ENCODE assay signal across 8 cellular contexts in the genomic region with DNA sequence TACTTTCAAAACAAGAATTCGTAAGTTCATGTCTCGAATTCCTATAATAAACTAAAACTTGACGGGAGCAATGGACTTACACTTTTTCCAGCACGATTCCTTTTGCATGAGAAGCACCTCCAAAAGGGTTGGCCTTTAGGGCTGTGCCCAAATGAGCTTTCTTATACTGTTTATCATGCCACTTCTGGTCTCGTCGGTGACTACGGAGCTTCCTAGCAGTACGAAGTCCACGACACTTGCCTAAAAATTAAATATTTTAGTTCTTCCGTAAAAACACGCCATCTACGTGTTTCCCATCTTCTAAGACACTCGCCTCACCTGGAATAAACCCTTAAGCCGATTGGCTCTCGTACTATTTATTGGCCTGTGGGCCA. TPM values are rescaled to one million over a fixed set of nuclear protein-coding genes. Genes with fewer than 3 reads are reported as not detected.
A peak's percentile ranks its signal among the peaks of the same experiment; 100 is the strongest.
DNase-seq lines count a peak whose midpoint lies in the region; ATAC-seq, FAIRE-seq and TF ChIP-seq lines count a peak whose summit lies in the region.

No MANE protein-coding gene starts in this region.

- WGBS in thyroid gland, 2 donors = 3% methylated on average over 15 of the region's 15 CpGs

- H3K9me3 ChIP-seq in HCT116 (ENCODE audit: control insufficient read depth in 1 of 2, insufficient read depth in 1 of 2, low read depth in 1 of 2, low read length in 2 of 2) (no peaks in the 10 kb centered on the region), adipocyte (ENCODE audit: control insufficient read depth, low read length) (no peaks in the 10 kb centered on the region), thyroid gland (no peaks in the 10 kb centered on the region)

- DNase-seq in HCT116 (ENCODE audit: low read depth, low spot score) (no peak), adipocyte (ENCODE audit: low read depth) (peak; percentile 28), left colon (no peak), thyroid gland (no peak), HTR-8/SVneo (ENCODE audit: insufficient read length, low spot score) (no peak), RCC 7860 (ENCODE audit: low spot score) (no peak), ureter (ENCODE audit: low spot score) (no peak)

- FAIRE-seq in HTR-8/SVneo (lab: Jason Lieb, UNC) (no peak), RCC 7860 (lab: Jason Lieb, UNC) (no peak)

- H2AFZ ChIP-seq in HCT116 (ENCODE audit: low read depth, low read length, poor library complexity, severe bottlenecking) = no peak overlapping the region

- peak overlapping the region; percentile 94 for H3K4me2 ChIP-seq in HCT116 (ENCODE audit: low read length)

- H3K27ac ChIP-seq in 22Rv1 (peak overlapping the region; percentile 77), HCT116 (ENCODE audit: low read depth, low read length) (peak overlapping the region; percentile 74), thyroid gland (peak overlapping the region; percentile 87 to 89 (median 87))

- TF ChIP-seq POLR2A in HCT116 (IDR thresholded peaks at IDR 0.05; ENCODE audit: borderline replicate concordance, extremely low read depth, insufficient read depth, insufficient read length) (no peak), thyroid gland (IDR thresholded peaks at IDR 0.05) (no peak)

- H3K4me1 ChIP-seq in HCT116 (ENCODE audit: control insufficient read depth in 1 of 2, insufficient read depth in 2 of 2, low read length in 2 of 2) (peaks cover 4 to 23% of the 10 kb centered on the region in 2 experiments; a peak in 3 of 4 replicates), adipocyte (ENCODE audit: control insufficient read depth, insufficient read depth, low read length) (peaks cover 28% of the 10 kb centered on the region), thyroid gland (peaks cover 17 to 19% of the 10 kb centered on the region in 2 donors)

- H3K27me3 ChIP-seq in HCT116 (ENCODE audit: insufficient read depth, low read length) (no peaks in the 10 kb centered on the region), adipocyte (replicated peaks; ENCODE audit: control insufficient read depth, insufficient read depth, low read length) (no peaks in the 10 kb centered on the region), thyroid gland (no peaks in the 10 kb centered on the region)

- H4K20me1 ChIP-seq in HCT116 (ENCODE audit: insufficient read depth) = peaks cover 6% of the 10 kb centered on the region; the same call in 1 of the 2 replicates

- peak overlapping the region; percentile 92 for H3K9ac ChIP-seq in HCT116 (ENCODE audit: low read length)
- H3K9ac ChIP-seq in adipocyte (ENCODE audit: low read length) = peak overlapping the region; percentile 100

- TF ChIP-seq CTCF in 22Rv1 (IDR thresholded peaks at IDR 0.05) (no peak), HCT116 (IDR thresholded peaks at IDR 0.05 in 2 of 3, conservative IDR thresholded peaks at IDR 0.05 in 1 of 3; ENCODE audit: borderline replicate concordance in 1 of 3, insufficient read depth in 1 of 3, low read depth in 2 of 3, low read length in 2 of 3) (no peak), thyroid gland (IDR thresholded peaks at IDR 0.05) (no peak)

- H3K36me3 ChIP-seq in HCT116 (ENCODE audit: control insufficient read depth in 1 of 2, insufficient read depth in 2 of 2, low read length in 2 of 2) (peaks cover 22 to 32% of the 10 kb centered on the region in 2 experiments), adipocyte (ENCODE audit: control insufficient read depth, insufficient read depth, low read length, severe bottlenecking) (peaks cover 29% of the 10 kb centered on the region), thyroid gland (peaks cover 26 to 34% of the 10 kb centered on the region in 2 donors)

- RAD21 ChIA-PET in HCT116 (lab: Charles Lee; ENCODE audit: low non-redundant PET in 1 of 2, low total read pairs in 2 of 2, uncharacterized antibody in 2 of 2, unreplicated experiment in 2 of 2) = no interaction called here

- CTCF ChIA-PET in HCT116 (lab: Charles Lee) = no interaction called here

- H3K79me2 ChIP-seq in HCT116 (ENCODE audit: insufficient read depth, low read length) = peaks cover 50% of the 10 kb centered on the region

- no TSS peak for BruUV-seq in HCT116 (replicated peaks; lab: Mats Ljungman, UMichigan)

- H3K9me2 ChIP-seq in HCT116 (ENCODE audit: insufficient read depth) = no peaks in the 10 kb centered on the region

- no peak for ATAC-seq in HCT116
- ATAC-seq in left colon = peak; percentile 33

- H3K4me3 ChIP-seq in HCT116 (replicated peaks in 1 of 2; ENCODE audit: low read depth in 1 of 2, low read length in 2 of 2) (peak overlapping the region; percentile 93 to 94), adipocyte (ENCODE audit: low read length) (peak overlapping the region; percentile 100), thyroid gland (replicated peaks in 1 of 3) (peak overlapping the region; percentile 61 to 90 (median 84))

- intact Hi-C loops in HCT116 (cut with micrococcal nuclease) (no loop called here), left colon (cut with DNase I, micrococcal nuclease) (no loop called here), thyroid gland (cut with DNase I) (no loop called here)

- no peak for TF ChIP-seq RAD21 in HCT116 (IDR thresholded peaks at IDR 0.05; ENCODE audit: low read depth)

- POLR2A ChIA-PET in HCT116 (lab: Charles Lee) = interaction anchor here (0.9 to 1.4 kb wide), 3 partner anchors 20 to 87 kb away, joined by 3 to 13 read pairs (median 3); no protein-coding TSS in a partner anchor

TF ChIP-seq in HCT116, 20 proteins besides CTCF, POLR2A, EP300 and RAD21 (continues in another document):
- no peak for TF ChIP-seq CEBPB (IDR thresholded peaks at IDR 0.05; ENCODE audit: low read depth)
- TF ChIP-seq YY1 (IDR thresholded peaks at IDR 0.05; ENCODE audit: extremely low read depth, insufficient replicate concordance, low read depth, low read length) = no peak
- TF ChIP-seq POLR2AphosphoS5 (IDR thresholded peaks at IDR 0.05; ENCODE audit: low read depth, low read length) = no peak; the same call in 1 of the 2 replicates
- TF ChIP-seq ZNF274 (IDR thresholded peaks at IDR 0.05; ENCODE audit: low read depth, low read length) = no peak
- no peak for TF ChIP-seq FOSL1 (IDR thresholded peaks at IDR 0.05; ENCODE audit: low read depth)
- TF ChIP-seq EZH2 (IDR thresholded peaks at IDR 0.05) = no peak
- no peak for TF ChIP-seq SRF (IDR thresholded peaks at IDR 0.05; ENCODE audit: low read depth)
- TF ChIP-seq JUND (IDR thresholded peaks at IDR 0.05) = no peak
- TF ChIP-seq EZH2phosphoT487 (IDR thresholded peaks at IDR 0.05; ENCODE audit: borderline replicate concordance) = no peak
- TF ChIP-seq, protein P1, sequence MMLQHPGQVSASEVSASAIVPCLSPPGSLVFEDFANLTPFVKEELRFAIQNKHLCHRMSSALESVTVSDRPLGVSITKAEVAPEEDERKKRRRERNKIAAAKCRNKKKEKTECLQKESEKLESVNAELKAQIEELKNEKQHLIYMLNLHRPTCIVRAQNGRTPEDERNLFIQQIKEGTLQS (IDR thresholded peaks at IDR 0.05) = no peak
- TF ChIP-seq SIN3A (IDR thresholded peaks at IDR 0.05; ENCODE audit: low read depth) = no peak
- TF ChIP-seq, protein P2, sequence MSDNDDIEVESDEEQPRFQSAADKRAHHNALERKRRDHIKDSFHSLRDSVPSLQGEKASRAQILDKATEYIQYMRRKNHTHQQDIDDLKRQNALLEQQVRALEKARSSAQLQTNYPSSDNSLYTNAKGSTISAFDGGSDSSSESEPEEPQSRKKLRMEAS (IDR thresholded peaks at IDR 0.05) = no peak
- TF ChIP-seq, protein P3, sequence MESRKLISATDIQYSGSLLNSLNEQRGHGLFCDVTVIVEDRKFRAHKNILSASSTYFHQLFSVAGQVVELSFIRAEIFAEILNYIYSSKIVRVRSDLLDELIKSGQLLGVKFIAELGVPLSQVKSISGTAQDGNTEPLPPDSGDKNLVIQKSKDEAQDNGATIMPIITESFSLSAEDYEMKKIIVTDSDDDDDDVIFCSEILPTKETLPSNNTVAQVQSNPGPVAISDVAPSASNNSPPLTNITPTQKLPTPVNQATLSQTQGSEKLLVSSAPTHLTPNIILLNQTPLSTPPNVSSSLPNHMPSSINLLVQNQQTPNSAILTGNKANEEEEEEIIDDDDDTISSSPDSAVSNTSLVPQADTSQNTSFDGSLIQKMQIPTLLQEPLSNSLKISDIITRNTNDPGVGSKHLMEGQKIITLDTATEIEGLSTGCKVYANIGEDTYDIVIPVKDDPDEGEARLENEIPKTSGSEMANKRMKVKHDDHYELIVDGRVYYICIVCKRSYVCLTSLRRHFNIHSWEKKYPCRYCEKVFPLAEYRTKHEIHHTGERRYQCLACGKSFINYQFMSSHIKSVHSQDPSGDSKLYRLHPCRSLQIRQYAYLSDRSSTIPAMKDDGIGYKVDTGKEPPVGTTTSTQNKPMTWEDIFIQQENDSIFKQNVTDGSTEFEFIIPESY (IDR thresholded peaks at IDR 0.05; ENCODE audit: extremely low read depth, insufficient replicate concordance, low read length) = no peak
- TF ChIP-seq EGR1 (IDR thresholded peaks at IDR 0.05; ENCODE audit: low read depth) = no peak
- no peak for TF ChIP-seq TCF7L2 (IDR thresholded peaks at IDR 0.05; ENCODE audit: borderline replicate concordance, extremely low read depth, insufficient read depth, insufficient read length)

RNA-seq across cellular contexts. Expression of a gene that starts 0.6 kb away (rescaled TPM):
- total RNA-seq in HCT116 (2021; ENCODE audit: unreplicated experiment) = 2,206 TPM
- polyA plus RNA-seq in HCT116 (2012) = 3,981 and 5,272 TPM in 2 replicates
- 1,000 to 10,000 TPM; 1,203 to 1,280 TPM for total RNA-seq in left colon
- 1,000 to 10,000 TPM; 1,596 to 2,915 (median 2,211) TPM for total RNA-seq in thyroid gland
- 1,778 TPM for total RNA-seq in ureter
